In genomic region chr5:154727361-154727760, GRCh38 we compare ENCODE assay signal across 20 cellular contexts.
"Had no signal": no experiment of that assay in that cellular context is flagged by ENCODE, and none has a peak within 500 bp of the region (broad histone marks: within the 10 kb centered on the region; RNA-seq: fewer than 3 reads in every experiment).

No MANE protein-coding gene starts in this region.

- H3K4me3 Mint-ChIP-seq: endodermal cell; naive B cell; nephron; stimulated activated effector memory CD8-positive, alpha-beta T cell treated with anti-CD3 and anti-CD28 coated beads, Interleukin-12 subunit alpha, Interleukin-12 subunit beta, amount 100 ng/mL, for 72 hours; type B pancreatic cell had no signal

- H3K9me3 Mint-ChIP-seq: endodermal cell; naive B cell; stimulated activated effector memory CD8-positive, alpha-beta T cell treated with anti-CD3 and anti-CD28 coated beads, Interleukin-12 subunit alpha, Interleukin-12 subunit beta, amount 100 ng/mL, for 72 hours; type B pancreatic cell had no signal

- DNase-seq: effector CD4-positive, alpha-beta T cell; endodermal cell; erythroblast; heart left ventricle; hippocampal formation; left colon; naive B cell; occipital lobe; pancreas; right cardiac atrium; stimulated activated CD4-positive, alpha-beta T cell treated with anti-CD3 and anti-CD28 coated beads, Interleukin-4, amount 100 ng/mL, for 1 hour; stimulated activated CD8-positive, alpha-beta memory T cell treated with anti-CD3 and anti-CD28 coated beads, Interleukin-4, amount 100 ng/mL, for 48 hours; stimulated activated naive CD8-positive, alpha-beta T cell treated with anti-CD3 and anti-CD28 coated beads, Interleukin-15, Interleukin-2, amounts not matched to agents 100 U/mL and 50 U/mL, for 24 hours; thyroid gland had no signal

- H3K4me1 ChIP-seq: suprapubic skin had no signal

- H3K27me3 ChIP-seq: heart left ventricle, pancreas, suprapubic skin, thyroid gland had no signal

- H3K27ac ChIP-seq: heart left ventricle, pancreas, suprapubic skin, thyroid gland had no signal

- H3K4me1 Mint-ChIP-seq: naive B cell; stimulated activated effector memory CD8-positive, alpha-beta T cell treated with anti-CD3 and anti-CD28 coated beads, Interleukin-12 subunit alpha, Interleukin-12 subunit beta, amount 100 ng/mL, for 72 hours had no signal

- H3K27me3 Mint-ChIP-seq: progenitor cell of endocrine pancreas, type B pancreatic cell had no signal

- H3K36me3 ChIP-seq: heart left ventricle, pancreas, suprapubic skin, thyroid gland had no signal

- ATAC-seq: heart left ventricle; left colon; pancreas; right cardiac atrium; stimulated activated effector memory CD8-positive, alpha-beta T cell treated with anti-CD3 and anti-CD28 coated beads, Interleukin-12 subunit alpha, Interleukin-12 subunit beta, amount 100 ng/mL, for 72 hours; stimulated activated naive CD8-positive, alpha-beta T cell treated with anti-CD3 and anti-CD28 coated beads, Interleukin-15, Interleukin-2, amounts not matched to agents 100 U/mL and 50 U/mL, for 24 hours had no signal

- H3K27ac Mint-ChIP-seq: endodermal cell; naive B cell; nephron; progenitor cell of endocrine pancreas; stimulated activated effector memory CD8-positive, alpha-beta T cell treated with anti-CD3 and anti-CD28 coated beads, Interleukin-12 subunit alpha, Interleukin-12 subunit beta, amount 100 ng/mL, for 72 hours; type B pancreatic cell had no signal

- H3K36me3 Mint-ChIP-seq: naive B cell; stimulated activated effector memory CD8-positive, alpha-beta T cell treated with anti-CD3 and anti-CD28 coated beads, Interleukin-12 subunit alpha, Interleukin-12 subunit beta, amount 100 ng/mL, for 72 hours; type B pancreatic cell had no signal

- H3K9me3 ChIP-seq: pancreas, suprapubic skin, thyroid gland had no signal

- H3K4me2 ChIP-seq: smooth muscle cell had no signal

- H3K4me3 ChIP-seq: heart left ventricle, pancreas, smooth muscle cell, suprapubic skin, thyroid gland had no signal
